In genomic region chr22:24592846-24593809, GRCh38 we compare ENCODE assay signal across 8 cellular contexts. TPM values are rescaled to one million over a fixed set of nuclear protein-coding genes. Genes with fewer than 3 reads are reported as not detected.
A peak's percentile ranks its signal among the peaks of the same experiment; 100 is the strongest.
DNase-seq lines count a peak whose midpoint lies in the region; ATAC-seq and TF ChIP-seq lines count a peak whose summit lies in the region.

Gene LRRC75B, minus strand, starts transcription at chr22:24593073. Its CDS starts 34 bp downstream, at chr22:24593039.

- no peaks in the 10 kb centered on the region for H3K79me2 ChIP-seq in GM23338 (replicated peaks; ENCODE audit: insufficient read depth)

- peak within 1 kb of the TSS; percentile 95 for H3K27ac Mint-ChIP-seq in GM23338
- H3K27ac Mint-ChIP-seq in stimulated activated naive CD8-positive, alpha-beta T cell treated with anti-CD3 and anti-CD28 coated beads, Interleukin-15, Interleukin-2, amounts not matched to agents 100 ng/mL and 50 ng/mL, for 24 hours, result no peak within 1 kb of the TSS

- no peaks in the 10 kb centered on the region for H4K20me1 ChIP-seq in GM23338 (replicated peaks; ENCODE audit: insufficient read depth)

- H3K36me3 ChIP-seq in GM23338 (ENCODE audit: insufficient read depth) (no peaks in the 10 kb centered on the region), WERI-Rb-1 (no peaks in the 10 kb centered on the region; the same call in 1 of the 2 replicates), esophagus (ENCODE audit: control insufficient read depth in 2 of 2, insufficient read depth in 2 of 2, low read length in 1 of 2) (peaks cover 0 to under 1% of the 10 kb centered on the region in 2 donors), mesodermal cell (ENCODE audit: control insufficient read depth, insufficient read depth, low read length) (peaks cover 11% of the 10 kb centered on the region)

- peaks cover 18% of the 10 kb centered on the region for H3K4me1 Mint-ChIP-seq in GM23338
- H3K4me1 Mint-ChIP-seq in stimulated activated naive CD8-positive, alpha-beta T cell treated with anti-CD3 and anti-CD28 coated beads, Interleukin-15, Interleukin-2, amounts not matched to agents 100 ng/mL and 50 ng/mL, for 24 hours (ENCODE audit: low read depth), result peaks cover 3% of the 10 kb centered on the region

- no peaks in the 10 kb centered on the region for H3K9me2 ChIP-seq in GM23338 (ENCODE audit: insufficient read depth)

- peak; percentile 89 for ATAC-seq in GM23338

- H3K9me3 ChIP-seq in WERI-Rb-1 (ENCODE audit: severe bottlenecking) (peaks cover 2% of the 10 kb centered on the region), esophagus (ENCODE audit: control insufficient read depth in 2 of 2, insufficient read depth in 1 of 2, low read depth in 1 of 2, low read length in 1 of 2) (peaks cover 0 to 2% of the 10 kb centered on the region in 2 donors), mesodermal cell (ENCODE audit: control insufficient read depth, low read length) (no peaks in the 10 kb centered on the region)

- TF ChIP-seq CTCF in GM23338 (conservative IDR thresholded peaks at IDR 0.05; ENCODE audit: low read depth in 2 of 2), result no peak
- TF ChIP-seq CTCF in WERI-Rb-1 (IDR thresholded peaks at IDR 0.05; ENCODE audit: low read depth, low read length), result no peak

- H3K4me3 ChIP-seq in GM23338 (peak within 1 kb of the TSS; percentile 81), WERI-Rb-1 (ENCODE audit: low read depth, low read length) (peak within 1 kb of the TSS; percentile 57), esophagus (ENCODE audit: low read depth in 1 of 2, low read length in 2 of 2) (peak within 1 kb of the TSS; percentile 62 to 71), mesodermal cell (ENCODE audit: extremely low read depth, insufficient read depth, low read length, poor library complexity, severe bottlenecking) (peak within 1 kb of the TSS; percentile 65)

- H3K27ac ChIP-seq in GM23338 (ENCODE audit: low read depth), result peak within 1 kb of the TSS; percentile 86
- peak within 1 kb of the TSS; percentile 79 for H3K27ac ChIP-seq in WERI-Rb-1
- peak within 1 kb of the TSS; percentile 65 to 72 for H3K27ac ChIP-seq in esophagus (ENCODE audit: low read depth in 2 of 2, low read length in 1 of 2)
- peak within 1 kb of the TSS; percentile 60 for H3K27ac ChIP-seq in mesodermal cell (ENCODE audit: low read depth, low read length, severe bottlenecking)

- H3K4me1 ChIP-seq in GM23338 (ENCODE audit: insufficient read depth), result peaks cover 7% of the 10 kb centered on the region; the same call in 1 of the 2 replicates
- H3K4me1 ChIP-seq in esophagus (ENCODE audit: control insufficient read depth in 2 of 2, insufficient read depth in 2 of 2, low read length in 1 of 2), result peaks cover 0 to 17% of the 10 kb centered on the region in 2 donors
- peaks cover 17% of the 10 kb centered on the region for H3K4me1 ChIP-seq in mesodermal cell (ENCODE audit: control insufficient read depth, insufficient read depth, low read length, poor library complexity, severe bottlenecking)

- peak within 1 kb of the TSS; percentile 89 for H3K4me2 ChIP-seq in GM23338

- WGBS in esophagus, 2 donors, result 14% methylated on average over 80 to 83 of the region's 83 CpGs
- 15 to 22% methylated on average over 57 to 58 of the region's 83 CpGs for WGBS in mesodermal cell (ENCODE audit: insufficient coverage in 2 of 2), 2 experiments

- H2AFZ ChIP-seq in GM23338, result peak within 1 kb of the TSS; percentile 93

- H3K36me3 Mint-ChIP-seq in GM23338 (ENCODE audit: low read depth), result no peaks in the 10 kb centered on the region
- no peaks in the 10 kb centered on the region for H3K36me3 Mint-ChIP-seq in stimulated activated naive CD8-positive, alpha-beta T cell treated with anti-CD3 and anti-CD28 coated beads, Interleukin-15, Interleukin-2, amounts not matched to agents 100 ng/mL and 50 ng/mL, for 24 hours (ENCODE audit: low read depth)

- no peaks in the 10 kb centered on the region for H3K9me3 Mint-ChIP-seq in GM23338
- H3K9me3 Mint-ChIP-seq in stimulated activated naive CD8-positive, alpha-beta T cell treated with anti-CD3 and anti-CD28 coated beads, Interleukin-15, Interleukin-2, amounts not matched to agents 100 ng/mL and 50 ng/mL, for 24 hours, result no peaks in the 10 kb centered on the region

- H3K27me3 ChIP-seq in GM23338 (ENCODE audit: insufficient read depth) (no peaks in the 10 kb centered on the region), WERI-Rb-1 (ENCODE audit: insufficient read depth, low read depth, severe bottlenecking) (no peaks in the 10 kb centered on the region), esophagus (ENCODE audit: control insufficient read depth in 1 of 2, insufficient read depth in 2 of 2, low read length in 2 of 2) (no peaks in the 10 kb centered on the region)

- peak within 1 kb of the TSS; percentile 95 for H3K4me3 Mint-ChIP-seq in GM23338
- H3K4me3 Mint-ChIP-seq in stimulated activated naive CD8-positive, alpha-beta T cell treated with anti-CD3 and anti-CD28 coated beads, Interleukin-15, Interleukin-2, amounts not matched to agents 100 ng/mL and 50 ng/mL, for 24 hours, result peak within 1 kb of the TSS; percentile 77

- H3F3A ChIP-seq in GM23338 (replicated peaks; ENCODE audit: low read depth), result no peaks in the 10 kb centered on the region

- DNase-seq in DMS 273 (lab: John Stamatoyannopoulos, UW; ENCODE audit: unreplicated experiment), result peak; percentile 82
- no peak for DNase-seq in DMS 273 treated with DMSO at 0.1 percent for 48 hours (lab: John Stamatoyannopoulos, UW)
- peak; percentile 92 for DNase-seq in GM23338 (ENCODE audit: low spot score)
- peak; percentile 58 for DNase-seq in NCI-H1048 (lab: John Stamatoyannopoulos, UW)
- DNase-seq in WERI-Rb-1, result peak; percentile 91

- peaks cover 12% of the 10 kb centered on the region for H3K27me3 Mint-ChIP-seq in GM23338 (ENCODE audit: insufficient read depth, low read depth, poor library complexity)
- H3K27me3 Mint-ChIP-seq in stimulated activated naive CD8-positive, alpha-beta T cell treated with anti-CD3 and anti-CD28 coated beads, Interleukin-15, Interleukin-2, amounts not matched to agents 100 ng/mL and 50 ng/mL, for 24 hours, result peaks cover 4% of the 10 kb centered on the region

TF ChIP-seq in GM23338, 12 proteins besides CTCF, POLR2A, EP300 and RAD21 (continues in another document):
- TF ChIP-seq NANOG (IDR thresholded peaks at IDR 0.05; ENCODE audit: borderline replicate concordance) (no peak), ZNF331 (CRISPR knock-in tag; IDR thresholded peaks at IDR 0.05; ENCODE audit: low read depth) (no peak), ZNF462 (CRISPR knock-in tag; IDR thresholded peaks at IDR 0.05) (no peak)

RNA-seq across cellular contexts. Expression of gene LRRC75B, which starts in this region (rescaled TPM):
- total RNA-seq in GM23338 (2014; rRNA removed; shearing (Covaris generic)), result 12.8 and 22.1 TPM in 2 replicates
- polyA plus RNA-seq in GM23338 (2016; fragmentation: Nextera tagmentation; extraction: Ambion mirVana), result 17.6 and 21.4 TPM in 2 replicates
- 10 to 100 TPM in 1 of 2 donors, 1 to 10 TPM in 1; 8.5 to 11.3 TPM for polyA plus RNA-seq in esophagus
- polyA plus RNA-seq in mesodermal cell (2013, experiment 1 of 2), result 34.0 TPM
- 26.3 TPM for polyA plus RNA-seq in mesodermal cell (2013, experiment 2 of 2)
